1 cellular context compared by ENCODE assay signal in genomic region chrX:10015711-10016515, GRCh38.
A peak's percentile ranks its signal among the peaks of the same experiment; 100 is the strongest.
TF ChIP-seq lines count a peak whose summit lies in the region.

No MANE protein-coding gene starts in this region.

TF ChIP-seq in GM12878, 131 proteins besides CTCF, POLR2A, EP300 and RAD21 (continued from another document):
- TF ChIP-seq ZBTB33 (IDR thresholded peaks at IDR 0.05) (peak; percentile 77), LARP7 (IDR thresholded peaks at IDR 0.05) (peak; percentile 2; the same call in 1 of the 2 replicates), ZBTB40 (IDR thresholded peaks at IDR 0.05; ENCODE audit: borderline replicate concordance) (peak; percentile 15; the same call in 1 of the 2 replicates), BHLHE40 (IDR thresholded peaks at IDR 0.05; ENCODE audit: borderline replicate concordance in 1 of 2, low read depth in 2 of 2, low read length in 1 of 2) (peak in 1 of 2 experiments; percentile 29; a peak in 1 of 4 replicates)
